13 cellular contexts compared by ENCODE assay signal in genomic region chr20:17887331-17888030, GRCh38.
"Had no signal": no experiment of that assay in that cellular context is flagged by ENCODE, and none has a peak within 500 bp of the region (broad histone marks: within the 10 kb centered on the region; RNA-seq: fewer than 3 reads in every experiment).

No MANE protein-coding gene starts in this region.

- DNase-seq: activated B cell treated with CpG ODN at 0.5 μM for 24 hours; activated CD4-positive, alpha-beta T cell treated with anti-CD3 and anti-CD28 coated beads, Interleukin-2, amount 10 ng/mL, durations not matched to agents 24 days and 14 days; activated naive CD4-positive, alpha-beta T cell; activated naive CD8-positive, alpha-beta T cell treated with anti-CD3 and anti-CD28 coated beads, Interleukin-2, amount 50 U/mL, for 24 hours; effector CD4-positive, alpha-beta T cell; islet precursor cell; left ventricle myocardium superior; mesendoderm; T-helper 17 cell had no signal

- ATAC-seq: gastroesophageal sphincter; left ventricle myocardium superior; stimulated activated memory B cell treated with anti-CD40 and anti-IgM and Interleukin-4, amounts not matched to agents 10 μg/mL and 1 μg/mL and 100 μg/mL, for 72 hours; T-helper 17 cell had no signal

- H3K27ac ChIP-seq: gastroesophageal sphincter, parathyroid adenoma, skin epidermis had no signal
